9 cellular contexts compared by ENCODE assay signal in the genomic region with DNA sequence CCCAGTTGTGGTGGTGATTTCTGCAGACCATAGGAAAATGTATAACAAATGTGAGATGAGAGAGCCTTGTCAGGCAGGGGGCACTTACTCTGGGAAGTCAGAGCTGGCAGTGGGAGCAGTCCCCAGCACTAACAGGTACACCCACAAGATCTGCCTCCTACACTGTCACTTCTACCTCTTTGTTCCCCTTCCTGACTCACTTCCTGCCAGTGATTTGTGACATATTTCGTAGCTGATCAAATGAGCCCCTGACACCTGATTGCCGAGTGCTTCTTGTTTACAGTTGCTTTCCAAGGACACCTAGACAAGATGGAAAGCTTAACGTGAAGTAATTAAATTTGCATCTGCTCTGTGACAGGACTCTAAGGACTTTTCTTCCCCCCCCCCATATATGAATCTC. TPM values are rescaled to one million over a fixed set of nuclear protein-coding genes. Genes with fewer than 3 reads are reported as not detected.
DNase-seq lines count a peak whose midpoint lies in the region; ATAC-seq and TF ChIP-seq lines count a peak whose summit lies in the region.
"Had no signal": no experiment of that assay in that cellular context is flagged by ENCODE, and none has a peak within 500 bp of the region (broad histone marks: within the 10 kb centered on the region; RNA-seq: fewer than 3 reads in every experiment).

No MANE protein-coding gene starts in this region.

- 36 to 66% methylated on average over 3 of the region's 3 CpGs for WGBS in testis, 2 donors

- no peaks in the 10 kb centered on the region for H3K9me3 ChIP-seq in testis

- no peak overlapping the region for H3K4me3 ChIP-seq in testis

- H3K27me3 ChIP-seq in testis = no peaks in the 10 kb centered on the region

- H3K4me1 ChIP-seq in testis = peaks cover 7% of the 10 kb centered on the region

- TF ChIP-seq CTCF in testis (IDR thresholded peaks at IDR 0.05) = no peak

- H3K27ac ChIP-seq in epithelial cell of prostate = peak overlapping the region; percentile 81
- H3K27ac ChIP-seq in testis = no peak overlapping the region

- DNase-seq in stimulated activated CD4-positive, alpha-beta T cell treated with anti-CD3 and anti-CD28 coated beads, Interleukin-2, amount 100 ng/mL, for 4 hours (ENCODE audit: low read depth) = peak; percentile 30
- DNase-seq in stimulated activated CD4-positive, alpha-beta T cell treated with anti-CD3 and anti-CD28 coated beads, Interleukin-12 subunit alpha, Interleukin-12 subunit beta, amount 100 ng/mL, for 4 hours = no peak
- DNase-seq in T-helper 2 cell (peak in 3 of 5 experiments; percentile 2 to 77 (median 4)), epithelial cell of prostate (ENCODE audit: low read depth, low spot score) (no peak), testis (no peak), NCI-H2107 treated with DMSO at 0.1 percent for 48 hours (lab: John Stamatoyannopoulos, UW; ENCODE audit: unreplicated experiment) (no peak)
- no peak for DNase-seq in activated effector memory CD4-positive, alpha-beta T cell treated with anti-CD3 and anti-CD28 coated beads, Interleukin-2, amount 50 U/mL, for 16 hours
- DNase-seq: GDM1 had no signal

- no peaks in the 10 kb centered on the region for H3K36me3 ChIP-seq in testis (ENCODE audit: low read depth, missing control alignments)

- no peak for ATAC-seq in HG03095 (IDR thresholded peaks at IDR 0.05; ENCODE audit: unreplicated experiment)

- TF ChIP-seq POLR2A in testis (IDR thresholded peaks at IDR 0.05) = no peak

- intact Hi-C loops in testis (cut with DNase I; ENCODE audit: low total_unique reads) = no loop called here

RNA-seq across cellular contexts. Expression of gene FTO, which starts 40.5 kb away (rescaled TPM):
- total RNA-seq in testis = 10 to 100 TPM; 50.3 to 64.7 TPM
- polyA plus RNA-seq in testis (ENCODE audit: insufficient read depth, low read depth, low replicate concordance) = 32.4 TPM

RNA-seq across cellular contexts. Expression of gene RPGRIP1L, which starts 40.8 kb away (rescaled TPM):
- total RNA-seq in testis = 10 to 100 TPM; 22.0 to 37.4 TPM
- polyA plus RNA-seq in testis (ENCODE audit: insufficient read depth, low read depth, low replicate concordance) = 23.0 TPM

Comparison
In these comparisons a context has a peak if more than half of its experiments do, and no peak if none do; other contexts are left out.
1. DNase-seq: peak in stimulated activated CD4-positive, alpha-beta T cell treated with anti-CD3 and anti-CD28 coated beads, Interleukin-2, amount 100 ng/mL, for 4 hours (single experiment) and T-helper 2 cell (3 of 5); none in stimulated activated CD4-positive, alpha-beta T cell treated with anti-CD3 and anti-CD28 coated beads, Interleukin-12 subunit alpha, Interleukin-12 subunit beta, amount 100 ng/mL, for 4 hours (single experiment), epithelial cell of prostate (single experiment), activated effector memory CD4-positive, alpha-beta T cell treated with anti-CD3 and anti-CD28 coated beads, Interleukin-2, amount 50 U/mL, for 16 hours (single experiment), testis (single experiment) and NCI-H2107 treated with DMSO at 0.1 percent for 48 hours (single experiment).